Comparison of ENCODE assay signal across 4 cellular contexts in the genomic region with DNA sequence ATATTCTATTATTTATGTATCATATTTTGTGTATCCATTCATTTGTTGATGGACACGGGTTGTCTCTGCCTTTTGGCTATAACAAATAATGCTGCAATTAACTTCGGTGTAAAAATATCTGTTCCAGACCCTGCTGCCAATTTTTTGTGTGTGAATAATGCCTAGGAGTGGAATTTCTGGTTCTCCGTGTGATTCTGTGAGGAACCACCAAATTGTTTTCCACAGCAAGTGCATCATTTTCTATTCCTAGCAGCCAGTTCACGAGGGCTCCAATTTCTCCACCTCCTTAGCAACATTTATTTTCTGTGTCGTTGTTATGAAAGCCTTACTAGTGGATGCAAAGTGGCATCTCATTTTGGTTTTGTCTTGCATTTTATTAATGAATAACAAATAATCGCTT. TPM values are rescaled to one million over a fixed set of nuclear protein-coding genes. Genes with fewer than 3 reads are reported as not detected.
"Had no signal": no experiment of that assay in that cellular context is flagged by ENCODE, and none has a peak within 500 bp of the region (broad histone marks: within the 10 kb centered on the region; RNA-seq: fewer than 3 reads in every experiment).

No MANE protein-coding gene starts in this region.

RNA-seq across cellular contexts. Expression of gene ANKRD18B, which starts 2.2 kb away (rescaled TPM):
- total RNA-seq: left ventricle myocardium inferior, omental fat pad, posterior vena cava, transverse colon had no signal
